In genomic region chr7:8442814-8443304, GRCh38 we compare ENCODE assay signal across 8 cellular contexts. TPM values are rescaled to one million over a fixed set of nuclear protein-coding genes. Genes with fewer than 3 reads are reported as not detected.
DNase-seq lines count a peak whose midpoint lies in the region; ATAC-seq, FAIRE-seq and TF ChIP-seq lines count a peak whose summit lies in the region.

No MANE protein-coding gene starts in this region.

- TF ChIP-seq RAD21 in HepG2 (CRISPR knock-in tag; IDR thresholded peaks at IDR 0.05), result no peak

- TF ChIP-seq CTCF in RWPE1 (conservative IDR thresholded peaks at IDR 0.05; ENCODE audit: low read depth) (no peak), body of pancreas (IDR thresholded peaks at IDR 0.05) (no peak), HepG2 (CRISPR knock-in tag; IDR thresholded peaks at IDR 0.05) (no peak), gastrocnemius medialis (IDR thresholded peaks at IDR 0.05 in 4 of 5, conservative IDR thresholded peaks at IDR 0.05 in 1 of 5) (no peak)

- CTCF ChIA-PET in RWPE1 (lab: Yijun Ruan, JAX) (no interaction called here), HepG2 (lab: Yijun Ruan, JAX; ENCODE audit: low intra/inter-chr PET ratio, low total read pairs) (no interaction called here)

- H4K20me1 ChIP-seq in HepG2 (ENCODE audit: insufficient read depth, low read length), result no peaks in the 10 kb centered on the region

- 2 to 5% methylated on average over 11 to 40 of the region's 40 CpGs for WGBS in body of pancreas, 2 donors
- 69% methylated on average over 38 of the region's 40 CpGs for WGBS in HepG2 (ENCODE audit: low lambda C conversion rate)

- in situ Hi-C loops in HepG2 (cut with HindIII; ENCODE audit: extremely low pct_ligation_motif_present, low pct_unique_long_range_greater_than_20kb) (loop anchor here (10.0 kb wide), 1 partner anchor 272 kb away; no protein-coding TSS in a partner anchor), gastrocnemius medialis (cut with MboI; ENCODE audit: low sequenced_read_pairs in 4 of 4) (no loop called here)

- FAIRE-seq in HepG2 (lab: Jason Lieb, UNC), result no peak
- no peak for FAIRE-seq in GM19239 (lab: Jason Lieb, UNC)

- H3K4me2 ChIP-seq in HepG2 (ENCODE audit: low read depth, low read length), result no peak overlapping the region

- ATAC-seq in GM21576 (IDR thresholded peaks at IDR 0.05; ENCODE audit: unreplicated experiment) (peak; percentile 69), body of pancreas (peak; percentile 92), HepG2 (no peak), gastrocnemius medialis (no peak)

- no peaks in the 10 kb centered on the region for H3K79me2 ChIP-seq in HepG2 (ENCODE audit: insufficient read depth, low read length)

- no peak overlapping the region for H2AFZ ChIP-seq in HepG2 (ENCODE audit: low read length)

- TF ChIP-seq EP300 in HepG2 (IDR thresholded peaks at IDR 0.05; ENCODE audit: low read depth in 2 of 2, low read length in 2 of 2) (no peak), HepG2 (CRISPR knock-in tag; IDR thresholded peaks at IDR 0.05; ENCODE audit: borderline replicate concordance) (no peak)

- H3K4me1 ChIP-seq in body of pancreas (peaks cover 17% of the 10 kb centered on the region), HepG2 (ENCODE audit: insufficient read depth, low read length) (no peaks in the 10 kb centered on the region), gastrocnemius medialis (no peaks in the 10 kb centered on the region)

- no peak overlapping the region for H3K27ac ChIP-seq in RWPE1
- H3K27ac ChIP-seq in body of pancreas, result no peak overlapping the region
- no peak overlapping the region for H3K27ac ChIP-seq in HepG2 (ENCODE audit: extremely low read length, insufficient read depth, low read length)
- H3K27ac ChIP-seq in gastrocnemius medialis, result no peak overlapping the region

- peak; percentile 27 for DNase-seq in RWPE1 (ENCODE audit: low spot score)
- DNase-seq in body of pancreas, result peak; percentile 65 to 83 (median 70)
- DNase-seq in HepG2 (ENCODE audit: low spot score), result no peak
- DNase-seq in stimulated activated CD8-positive, alpha-beta memory T cell treated with anti-CD3 and anti-CD28 coated beads, Interleukin-7, amount 100 ng/mL, for 24 hours (ENCODE audit: low read depth), result peak; percentile 16
- DNase-seq in HuH-7 (ENCODE audit: low spot score), result no peak
- DNase-seq in GM19239 (ENCODE audit: insufficient read length, low spot score), result no peak
- no peak for DNase-seq in gastrocnemius medialis

- no peaks in the 10 kb centered on the region for H3K36me3 ChIP-seq in body of pancreas (replicated peaks in 1 of 2; ENCODE audit: insufficient read depth in 1 of 2, low read depth in 2 of 2)
- H3K36me3 ChIP-seq in HepG2 (replicated peaks in 1 of 2; ENCODE audit: control insufficient read depth in 1 of 2, insufficient read depth in 2 of 2, low read length in 2 of 2), result no peaks in the 10 kb centered on the region
- H3K36me3 ChIP-seq in gastrocnemius medialis, result no peaks in the 10 kb centered on the region

- POLR2A ChIA-PET in RWPE1 (lab: Yijun Ruan, JAX; ENCODE audit: low non-redundant PET), result no interaction called here
- POLR2A ChIA-PET in HepG2 (lab: Yijun Ruan, JAX), result no interaction called here

- H3K4me3 ChIP-seq in body of pancreas (no peak overlapping the region), HepG2 (replicated peaks in 1 of 3; ENCODE audit: insufficient read depth in 1 of 3, low read depth in 2 of 3, low read length in 3 of 3) (no peak overlapping the region), gastrocnemius medialis (peak overlapping the region in 1 of 4 donors; percentile 1)

- BruUV-seq in HepG2 (replicated peaks; lab: Mats Ljungman, UMichigan), result no TSS peak

- no peaks in the 10 kb centered on the region for H3K9me3 ChIP-seq in body of pancreas
- no peaks in the 10 kb centered on the region for H3K9me3 ChIP-seq in HepG2 (ENCODE audit: low read length)
- H3K9me3 ChIP-seq in gastrocnemius medialis, result no peaks in the 10 kb centered on the region

- no peak overlapping the region for H3K9ac ChIP-seq in HepG2 (ENCODE audit: insufficient read depth, low read depth, low read length)

- intact Hi-C loops in body of pancreas (cut with DNase I), result loop anchor here (10.0 kb wide), 2 partner anchors 62 to 282 kb away; no protein-coding TSS in a partner anchor
- intact Hi-C loops in HepG2 (cut with micrococcal nuclease; ENCODE audit: unreplicated experiment), result no loop called here
- intact Hi-C loops in gastrocnemius medialis (cut with DNase I; ENCODE audit: low total_unique reads), result no loop called here

- TF ChIP-seq POLR2A in body of pancreas (IDR thresholded peaks at IDR 0.05) (no peak), HepG2 (IDR thresholded peaks at IDR 0.05; ENCODE audit: insufficient read depth in 1 of 2, low read depth in 2 of 2, low read length in 2 of 2) (no peak), gastrocnemius medialis (IDR thresholded peaks at IDR 0.05) (no peak)

- H3K27me3 ChIP-seq in body of pancreas, result peaks cover 0 to 35% of the 10 kb centered on the region in 2 donors
- no peaks in the 10 kb centered on the region for H3K27me3 ChIP-seq in HepG2 (ENCODE audit: control insufficient read depth in 1 of 2, insufficient read depth in 2 of 2, low read length in 2 of 2)
- peaks cover 59 to 71% (median 69%) of the 10 kb centered on the region in 3 donors for H3K27me3 ChIP-seq in gastrocnemius medialis

TF ChIP-seq in HepG2, 621 proteins besides CTCF, POLR2A, EP300 and RAD21:
- TF ChIP-seq, protein P1, sequence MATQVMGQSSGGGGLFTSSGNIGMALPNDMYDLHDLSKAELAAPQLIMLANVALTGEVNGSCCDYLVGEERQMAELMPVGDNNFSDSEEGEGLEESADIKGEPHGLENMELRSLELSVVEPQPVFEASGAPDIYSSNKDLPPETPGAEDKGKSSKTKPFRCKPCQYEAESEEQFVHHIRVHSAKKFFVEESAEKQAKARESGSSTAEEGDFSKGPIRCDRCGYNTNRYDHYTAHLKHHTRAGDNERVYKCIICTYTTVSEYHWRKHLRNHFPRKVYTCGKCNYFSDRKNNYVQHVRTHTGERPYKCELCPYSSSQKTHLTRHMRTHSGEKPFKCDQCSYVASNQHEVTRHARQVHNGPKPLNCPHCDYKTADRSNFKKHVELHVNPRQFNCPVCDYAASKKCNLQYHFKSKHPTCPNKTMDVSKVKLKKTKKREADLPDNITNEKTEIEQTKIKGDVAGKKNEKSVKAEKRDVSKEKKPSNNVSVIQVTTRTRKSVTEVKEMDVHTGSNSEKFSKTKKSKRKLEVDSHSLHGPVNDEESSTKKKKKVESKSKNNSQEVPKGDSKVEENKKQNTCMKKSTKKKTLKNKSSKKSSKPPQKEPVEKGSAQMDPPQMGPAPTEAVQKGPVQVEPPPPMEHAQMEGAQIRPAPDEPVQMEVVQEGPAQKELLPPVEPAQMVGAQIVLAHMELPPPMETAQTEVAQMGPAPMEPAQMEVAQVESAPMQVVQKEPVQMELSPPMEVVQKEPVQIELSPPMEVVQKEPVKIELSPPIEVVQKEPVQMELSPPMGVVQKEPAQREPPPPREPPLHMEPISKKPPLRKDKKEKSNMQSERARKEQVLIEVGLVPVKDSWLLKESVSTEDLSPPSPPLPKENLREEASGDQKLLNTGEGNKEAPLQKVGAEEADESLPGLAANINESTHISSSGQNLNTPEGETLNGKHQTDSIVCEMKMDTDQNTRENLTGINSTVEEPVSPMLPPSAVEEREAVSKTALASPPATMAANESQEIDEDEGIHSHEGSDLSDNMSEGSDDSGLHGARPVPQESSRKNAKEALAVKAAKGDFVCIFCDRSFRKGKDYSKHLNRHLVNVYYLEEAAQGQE (IDR thresholded peaks at IDR 0.05; ENCODE audit: borderline replicate concordance in 1 of 2, low read depth in 1 of 2, low read length in 2 of 2), result peak; percentile 66 to 88
- no peak for TF ChIP-seq EED (CRISPR knock-in tag; IDR thresholded peaks at IDR 0.05)
- TF ChIP-seq RAD51 (IDR thresholded peaks at IDR 0.05; ENCODE audit: borderline replicate concordance), result peak; percentile 44; the same call in 1 of the 2 replicates
- no peak for TF ChIP-seq THRA (CRISPR knock-in tag; IDR thresholded peaks at IDR 0.05; ENCODE audit: borderline replicate concordance)
- TF ChIP-seq NFE2L1 (CRISPR knock-in tag; IDR thresholded peaks at IDR 0.05; ENCODE audit: borderline replicate concordance), result no peak
- peak; percentile 54; the same call in 1 of the 2 replicates for TF ChIP-seq MIER2 (CRISPR knock-in tag; IDR thresholded peaks at IDR 0.05)

RNA-seq across cellular contexts. Expression of gene NXPH1, which starts 9.4 kb away (rescaled TPM):
- total RNA-seq in body of pancreas (not detected), HepG2 (2016; rRNA removed; fragmentation: Illumina TruSeq; extraction: Trizol) (not detected in 2 replicates), gastrocnemius medialis (not detected)
- not detected in 2 replicates for total RNA-seq in HepG2 (2016; cell fraction: cytosol; rRNA removed; fragmentation: Illumina TruSeq; extraction: Trizol; ENCODE audit: low read depth)
- total RNA-seq in HepG2 (2016; cell fraction: insoluble cytoplasmic fraction; rRNA removed; fragmentation: Illumina TruSeq; extraction: Trizol), result not detected in 2 replicates
- total RNA-seq in HepG2 (2016; cell fraction: membrane; rRNA removed; fragmentation: Illumina TruSeq; extraction: Trizol), result not detected in 2 replicates
- not detected in 2 replicates for total RNA-seq in HepG2 (2016; cell fraction: nucleus; rRNA removed; fragmentation: Illumina TruSeq; extraction: Trizol)
- not detected in 2 replicates for polyA plus RNA-seq in HepG2 (2011; rRNA removed)
- polyA plus RNA-seq in HepG2 (2011; cell fraction: cytosol; rRNA removed), result not detected in 2 replicates
- not detected in 2 replicates for polyA plus RNA-seq in HepG2 (2011; cell fraction: nucleus; rRNA removed)
- not detected in 2 replicates for polyA plus RNA-seq in HepG2 (2012)
- not detected in 2 replicates for polyA plus RNA-seq in HepG2 (2016; cell fraction: cytosol; fragmentation: Illumina TruSeq; extraction: Trizol; ENCODE audit: low read depth)
- not detected in 2 replicates for polyA plus RNA-seq in HepG2 (2016; cell fraction: insoluble cytoplasmic fraction; fragmentation: Illumina TruSeq; extraction: Trizol; ENCODE audit: low read depth)
- polyA plus RNA-seq in HepG2 (2016; cell fraction: membrane; fragmentation: Illumina TruSeq; extraction: Trizol; ENCODE audit: low read depth), result not detected in 2 replicates
- polyA plus RNA-seq in HepG2 (2016; cell fraction: nucleus; fragmentation: Illumina TruSeq; extraction: Trizol; ENCODE audit: insufficient read depth, low read depth), result not detected in 2 replicates
- polyA minus RNA-seq in HepG2 (2011; rRNA and poly(A)+ RNA removed; ENCODE audit: low replicate concordance), result not detected in 2 replicates
- not detected in 2 replicates for polyA minus RNA-seq in HepG2 (2011; cell fraction: cytosol; rRNA and poly(A)+ RNA removed)
- polyA minus RNA-seq in HepG2 (2011; cell fraction: nucleus; rRNA and poly(A)+ RNA removed), result not detected in 2 replicates

Comparison
In these comparisons a context has a peak if more than half of its experiments do, and no peak if none do; other contexts are left out.
1. ATAC-seq: peak in GM21576 (single experiment) and body of pancreas (single experiment); none in HepG2 (single experiment) and gastrocnemius medialis (0 of 2).
2. DNase-seq: peak in RWPE1 (single experiment), body of pancreas (4 of 4) and stimulated activated CD8-positive, alpha-beta memory T cell treated with anti-CD3 and anti-CD28 coated beads, Interleukin-7, amount 100 ng/mL, for 24 hours (single experiment); none in HepG2 (single experiment), HuH-7 (single experiment), GM19239 (single experiment) and gastrocnemius medialis (0 of 2).